14 cellular contexts compared by ENCODE assay signal in the genomic region with DNA sequence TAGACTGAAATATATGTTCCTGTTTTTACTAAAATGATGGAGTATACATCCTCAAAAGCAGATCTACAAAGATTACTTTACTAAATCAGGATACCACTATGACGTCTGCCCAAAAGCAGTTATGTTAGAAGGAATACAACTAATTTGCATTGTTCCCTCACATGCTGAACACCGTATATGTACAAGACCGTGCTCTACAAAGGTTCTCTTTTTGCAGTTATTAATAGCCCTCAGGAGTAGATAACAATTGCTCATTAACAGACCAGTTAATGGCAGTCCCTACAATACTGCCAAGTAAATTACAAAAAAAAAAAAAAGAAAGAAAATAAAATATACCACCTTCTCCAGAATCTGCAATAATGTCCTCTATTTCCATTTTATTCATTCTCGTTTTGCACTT.
"Had no signal": no experiment of that assay in that cellular context is flagged by ENCODE, and none has a peak within 500 bp of the region (broad histone marks: within the 10 kb centered on the region; RNA-seq: fewer than 3 reads in every experiment).

No MANE protein-coding gene starts in this region.

- H3K27ac ChIP-seq: pancreas, tibial artery, vagina had no signal

- H3K4me3 Mint-ChIP-seq: activated B cell treated with CpG ODN at 0.5 μM for 24 hours; activated CD8-positive, alpha-beta T cell treated with anti-CD3 and anti-CD28 coated beads, Interleukin-2, amount 10 ng/mL, durations not matched to agents 7 days and 5 days; dendritic cell treated with granulocyte-macrophage colony-stimulating factor and Interleukin-4, amounts not matched to agents 40 ng/mL and 50 ng/mL, for 4 days; naive thymus-derived CD8-positive, alpha-beta T cell; stimulated activated naive B cell treated with anti-CD40 and anti-IgM and Interleukin-4, amounts not matched to agents 10 μg/mL and 1 μg/mL and 100 μg/mL, for 72 hours had no signal

- H3K4me1 ChIP-seq: pancreas had no signal

- H3K36me3 Mint-ChIP-seq: naive thymus-derived CD8-positive, alpha-beta T cell; stimulated activated naive B cell treated with anti-CD40 and anti-IgM and Interleukin-4, amounts not matched to agents 10 μg/mL and 1 μg/mL and 100 μg/mL, for 72 hours had no signal

- H3K27me3 Mint-ChIP-seq: activated B cell treated with CpG ODN at 0.5 μM for 24 hours; dendritic cell treated with granulocyte-macrophage colony-stimulating factor and Interleukin-4, amounts not matched to agents 40 ng/mL and 50 ng/mL, for 4 days had no signal

- H3K4me1 Mint-ChIP-seq: activated B cell treated with CpG ODN at 0.5 μM for 24 hours; stimulated activated naive B cell treated with anti-CD40 and anti-IgM and Interleukin-4, amounts not matched to agents 10 μg/mL and 1 μg/mL and 100 μg/mL, for 72 hours had no signal

- H3K27ac Mint-ChIP-seq: activated B cell treated with CpG ODN at 0.5 μM for 24 hours; activated CD8-positive, alpha-beta T cell treated with anti-CD3 and anti-CD28 coated beads, Interleukin-2, amount 10 ng/mL, durations not matched to agents 7 days and 5 days; dendritic cell treated with granulocyte-macrophage colony-stimulating factor and Interleukin-4, amounts not matched to agents 40 ng/mL and 50 ng/mL, for 4 days; naive thymus-derived CD8-positive, alpha-beta T cell; stimulated activated naive B cell treated with anti-CD40 and anti-IgM and Interleukin-4, amounts not matched to agents 10 μg/mL and 1 μg/mL and 100 μg/mL, for 72 hours had no signal

- H3K4me3 ChIP-seq: pancreas, tibial artery, vagina had no signal

- H3K27me3 ChIP-seq: pancreas, tibial artery, vagina had no signal

- H3K9me3 ChIP-seq: pancreas, tibial artery, vagina had no signal

- DNase-seq: activated B cell treated with CpG ODN at 0.5 μM for 24 hours; activated CD4-positive, alpha-beta T cell treated with anti-CD3 and anti-CD28 coated beads for 48 hours; activated CD8-positive, alpha-beta T cell treated with anti-CD3 and anti-CD28 coated beads, Interleukin-2, amount 10 ng/mL, durations not matched to agents 7 days and 5 days; anterior cingulate cortex; effector memory CD4-positive, alpha-beta T cell; left colon; naive thymus-derived CD8-positive, alpha-beta T cell; pancreas; retina; stimulated activated CD4-positive, alpha-beta T cell treated with anti-CD3 and anti-CD28 coated beads, Interleukin-2, amount 100 ng/mL, for 48 hours; stimulated activated naive B cell treated with anti-CD40 and anti-IgM and Interleukin-4, amounts not matched to agents 10 μg/mL and 1 μg/mL and 100 μg/mL, for 72 hours; tibial artery had no signal

- H3K36me3 ChIP-seq: pancreas, tibial artery, vagina had no signal

- H3K9me3 Mint-ChIP-seq: activated B cell treated with CpG ODN at 0.5 μM for 24 hours; dendritic cell treated with granulocyte-macrophage colony-stimulating factor and Interleukin-4, amounts not matched to agents 40 ng/mL and 50 ng/mL, for 4 days; naive thymus-derived CD8-positive, alpha-beta T cell; stimulated activated naive B cell treated with anti-CD40 and anti-IgM and Interleukin-4, amounts not matched to agents 10 μg/mL and 1 μg/mL and 100 μg/mL, for 72 hours had no signal
